In the genomic region with DNA sequence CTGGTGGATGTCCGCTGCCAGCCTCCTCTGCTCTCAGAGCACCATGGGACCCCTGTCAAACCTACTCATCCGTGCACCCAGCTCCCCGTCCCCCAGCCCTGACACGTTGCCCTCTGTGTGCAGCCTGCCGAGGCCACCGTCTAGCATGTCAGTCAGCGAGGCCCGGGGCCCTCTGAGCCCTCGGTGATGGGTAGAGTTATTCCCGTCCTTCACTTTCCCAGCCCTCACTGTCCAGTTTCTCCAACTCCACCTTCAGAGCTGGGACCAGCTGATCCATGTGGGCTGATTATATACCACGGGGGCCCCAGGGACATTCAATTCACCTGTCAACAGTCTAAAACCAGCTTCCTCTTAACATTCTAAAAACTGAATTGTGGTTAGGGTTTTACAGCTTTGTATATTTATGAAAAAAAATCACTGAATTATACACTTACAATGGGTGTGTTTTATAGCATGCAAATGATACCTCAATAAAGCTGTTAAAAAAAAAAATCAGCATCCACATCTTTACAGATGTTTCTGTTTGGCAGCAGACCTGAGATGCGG, we compare ENCODE assay signal across 12 cellular contexts.
DNase-seq lines count a peak whose midpoint lies in the region; ATAC-seq, FAIRE-seq and TF ChIP-seq lines count a peak whose summit lies in the region.
"Had no signal": no experiment of that assay in that cellular context is flagged by ENCODE, and none has a peak within 500 bp of the region (broad histone marks: within the 10 kb centered on the region; RNA-seq: fewer than 3 reads in every experiment).

No MANE protein-coding gene starts in this region.

- H3K9me3 ChIP-seq in GM12878 (replicated peaks; ENCODE audit: control insufficient read depth, insufficient read depth, low read length) (no peaks in the 10 kb centered on the region), aorta (ENCODE audit: control insufficient read depth, low read length) (no peaks in the 10 kb centered on the region), psoas muscle (no peaks in the 10 kb centered on the region)
- H3K9me3 ChIP-seq: esophagus squamous epithelium, SK-N-SH had no signal

- no peak for ATAC-seq in stimulated activated naive CD8-positive, alpha-beta T cell treated with anti-CD3 and anti-CD28 coated beads, Interleukin-15, Interleukin-2, amounts not matched to agents 100 U/mL and 50 U/mL, for 24 hours
- peak; percentile 54 for ATAC-seq in GM12878
- ATAC-seq in aorta (ENCODE audit: low FRiP score): no peak
- ATAC-seq in psoas muscle: no peak

- TSS peak; percentile 35 for BruUV-seq in GM12878 (replicated peaks; lab: Mats Ljungman, UMichigan)

- TF ChIP-seq CTCF in GM12878 (IDR thresholded peaks at IDR 0.05 in 2 of 3, conservative IDR thresholded peaks at IDR 0.05 in 1 of 3; ENCODE audit: control insufficient read depth in 2 of 3, extremely low read depth in 1 of 3, insufficient read depth in 1 of 3, low read depth in 3 of 3, low read length in 3 of 3) (no peak), psoas muscle (IDR thresholded peaks at IDR 0.05) (no peak)

- TF ChIP-seq RAD21 in GM12878 (IDR thresholded peaks at IDR 0.05; ENCODE audit: insufficient read depth, low read depth, low read length): no peak

- H3K4me2 ChIP-seq in GM12878 (ENCODE audit: control insufficient read depth, insufficient read depth): peak overlapping the region; percentile 99
- H3K4me2 ChIP-seq: SK-N-SH had no signal

- peak; percentile 57; the same call in 1 of the 2 replicates for TF ChIP-seq POLR2A in GM12878 (IDR thresholded peaks at IDR 0.05; ENCODE audit: low read depth, low read length)

- SMC1A ChIA-PET in GM12878 (lab: Charles Lee; ENCODE audit: uncharacterized antibody, unreplicated experiment): interaction anchor here (1.0 to 13.7 kb wide), 11 partner anchors 11 to 113 kb away, joined by 3 to 349 read pairs (median 7); a partner anchor contains a TSS

- POLR2A ChIA-PET in GM12878 (lab: Charles Lee): interaction anchor here (0.6 to 9.6 kb wide), 15 partner anchors 9 to 67 kb away, joined by 3 to 140 read pairs (median 4); a partner anchor contains a TSS

- intact Hi-C loops in GM12878 (cut with micrococcal nuclease; ENCODE audit: unreplicated experiment) (no loop called here), aorta (cut with DNase I) (no loop called here), psoas muscle (cut with DNase I) (no loop called here)

- no peak for DNase-seq in stimulated activated naive CD8-positive, alpha-beta T cell treated with anti-CD3 and anti-CD28 coated beads, Interleukin-15, Interleukin-2, amounts not matched to agents 100 U/mL and 50 U/mL, for 24 hours
- DNase-seq in GM12878 (ENCODE audit: low read depth, low spot score) (no peak), aorta (peak; percentile 38 to 59), psoas muscle (no peak), NCI-H446 treated with DMSO at 0.1 percent for 48 hours (lab: John Stamatoyannopoulos, UW) (no peak)
- no peak for DNase-seq in central memory CD4-positive, alpha-beta T cell
- DNase-seq: esophagus squamous epithelium, Kasumi-1, SK-N-SH had no signal

- RAD21 ChIA-PET in GM12878 (lab: Charles Lee; ENCODE audit: unreplicated experiment): interaction anchor here (0.6 to 9.6 kb wide), 15 partner anchors 10 to 71 kb away, joined by 3 to 236 read pairs (median 6); a partner anchor contains a TSS

- H3K27ac ChIP-seq in GM12878 (ENCODE audit: control insufficient read depth, insufficient read depth) (peak overlapping the region; percentile 91), aorta (ENCODE audit: low read depth in 1 of 2, low read length in 2 of 2) (no peak overlapping the region), psoas muscle (no peak overlapping the region)

- peaks cover 93% of the 10 kb centered on the region for H3K4me1 Mint-ChIP-seq in stimulated activated naive CD8-positive, alpha-beta T cell treated with anti-CD3 and anti-CD28 coated beads, Interleukin-15, Interleukin-2, amounts not matched to agents 100 ng/mL and 50 ng/mL, for 24 hours (ENCODE audit: low read depth)
- H3K4me1 Mint-ChIP-seq in IgD-negative memory B cell: peaks cover 36 to 57% (median 52%) of the 10 kb centered on the region in 3 donors

- H3K4me3 ChIP-seq in GM12878: peak overlapping the region; percentile 64
- no peak overlapping the region for H3K4me3 ChIP-seq in aorta (ENCODE audit: low read length in 2 of 2)
- no peak overlapping the region for H3K4me3 ChIP-seq in psoas muscle
- H3K4me3 ChIP-seq: esophagus squamous epithelium had no signal

- H2AFZ ChIP-seq in GM12878 (ENCODE audit: control insufficient read depth, low read depth, low read length): no peak overlapping the region

- peaks cover 25 to 35% of the 10 kb centered on the region in 2 experiments for H3K36me3 ChIP-seq in GM12878 (ENCODE audit: control insufficient read depth in 2 of 2, insufficient read depth in 2 of 2, low read length in 1 of 2)
- no peaks in the 10 kb centered on the region for H3K36me3 ChIP-seq in aorta (ENCODE audit: control insufficient read depth in 1 of 2, insufficient read depth in 2 of 2, low read length in 1 of 2)
- no peaks in the 10 kb centered on the region for H3K36me3 ChIP-seq in psoas muscle (ENCODE audit: insufficient read depth in 1 of 2, low read depth in 1 of 2)

- H3K27me3 ChIP-seq in GM12878 (replicated peaks in 1 of 2; ENCODE audit: control insufficient read depth in 2 of 2, insufficient read depth in 2 of 2, low read length in 1 of 2) (no peaks in the 10 kb centered on the region), aorta (ENCODE audit: control insufficient read depth in 1 of 2, insufficient read depth in 2 of 2, low read length in 1 of 2) (no peaks in the 10 kb centered on the region), psoas muscle (ENCODE audit: insufficient read depth in 3 of 3, low read length in 2 of 3) (peaks cover 0 to 6% (median 3%) of the 10 kb centered on the region in 3 donors)
- H3K27me3 ChIP-seq: esophagus squamous epithelium had no signal

- in situ Hi-C loops in GM12878 (cut with MboI): loop anchor here (25.0 kb wide), 1 partner anchor 1406 kb away; no protein-coding TSS in a partner anchor

- H3K79me2 ChIP-seq in GM12878 (ENCODE audit: control insufficient read depth, insufficient read depth, low read length): peaks cover 92% of the 10 kb centered on the region

- 5% methylated on average over 12 of the region's 12 CpGs for WGBS in GM12878 (ENCODE audit: insufficient coverage, insufficient replicate concordance, low lambda C conversion rate, missing lambda C conversion rate)
- 83 to 86% methylated on average over 12 of the region's 12 CpGs for WGBS in aorta, 2 donors
- 78 to 88% (median 79%) methylated on average over 12 of the region's 12 CpGs for WGBS in psoas muscle, 3 donors

- H3K4me3 Mint-ChIP-seq in stimulated activated naive CD8-positive, alpha-beta T cell treated with anti-CD3 and anti-CD28 coated beads, Interleukin-15, Interleukin-2, amounts not matched to agents 100 ng/mL and 50 ng/mL, for 24 hours: peak overlapping the region; percentile 54
- peak overlapping the region; percentile 23 to 92 (median 68) for H3K4me3 Mint-ChIP-seq in IgD-negative memory B cell
- H3K4me3 Mint-ChIP-seq: nephron had no signal

- CTCF ChIA-PET in GM12878 (lab: Yijun Ruan, JAX): interaction anchor here (0.8 to 5.6 kb wide), 18 partner anchors 9 to 69 kb away, joined by 3 to 70 read pairs (median 10); a partner anchor contains a TSS

- H3K9ac ChIP-seq in GM12878 (ENCODE audit: control insufficient read depth, insufficient read depth, low read length): peak overlapping the region; percentile 72
- H3K9ac ChIP-seq: SK-N-SH had no signal

- peaks cover 42% of the 10 kb centered on the region for H3K36me3 Mint-ChIP-seq in stimulated activated naive CD8-positive, alpha-beta T cell treated with anti-CD3 and anti-CD28 coated beads, Interleukin-15, Interleukin-2, amounts not matched to agents 100 ng/mL and 50 ng/mL, for 24 hours (ENCODE audit: low read depth)
- H3K36me3 Mint-ChIP-seq in IgD-negative memory B cell: peaks cover 10% of the 10 kb centered on the region

- H3K4me1 ChIP-seq in GM12878 (ENCODE audit: control insufficient read depth, insufficient read depth, low read length) (peaks cover 67% of the 10 kb centered on the region), aorta (ENCODE audit: control insufficient read depth in 1 of 2, insufficient read depth in 2 of 2, low read length in 2 of 2) (no peaks in the 10 kb centered on the region), psoas muscle (no peaks in the 10 kb centered on the region)

- H3K27me3 Mint-ChIP-seq in stimulated activated naive CD8-positive, alpha-beta T cell treated with anti-CD3 and anti-CD28 coated beads, Interleukin-15, Interleukin-2, amounts not matched to agents 100 ng/mL and 50 ng/mL, for 24 hours: no peaks in the 10 kb centered on the region
- peaks cover 4% of the 10 kb centered on the region for H3K27me3 Mint-ChIP-seq in IgD-negative memory B cell

- no peak for FAIRE-seq in GM12878 (lab: Jason Lieb, UNC)

- H3K27ac Mint-ChIP-seq in stimulated activated naive CD8-positive, alpha-beta T cell treated with anti-CD3 and anti-CD28 coated beads, Interleukin-15, Interleukin-2, amounts not matched to agents 100 ng/mL and 50 ng/mL, for 24 hours: peak overlapping the region; percentile 82
- peak overlapping the region; percentile 78 to 94 (median 83) for H3K27ac Mint-ChIP-seq in IgD-negative memory B cell
- H3K27ac Mint-ChIP-seq: nephron had no signal

- no peaks in the 10 kb centered on the region for H3K9me3 Mint-ChIP-seq in stimulated activated naive CD8-positive, alpha-beta T cell treated with anti-CD3 and anti-CD28 coated beads, Interleukin-15, Interleukin-2, amounts not matched to agents 100 ng/mL and 50 ng/mL, for 24 hours
- no peaks in the 10 kb centered on the region for H3K9me3 Mint-ChIP-seq in IgD-negative memory B cell
- H3K9me3 Mint-ChIP-seq: nephron had no signal

- no peaks in the 10 kb centered on the region; the same call in 1 of the 2 replicates for H4K20me1 ChIP-seq in GM12878 (ENCODE audit: control insufficient read depth, insufficient read depth)

- TF ChIP-seq EP300 in GM12878 (IDR thresholded peaks at IDR 0.05; ENCODE audit: borderline replicate concordance in 1 of 2, control insufficient read depth in 1 of 2, low read depth in 2 of 2, low read length in 2 of 2): peak in 1 of 2 experiments; percentile 77; a peak in 1 of 4 replicates

Comparison
In these comparisons a context has a peak if more than half of its experiments do, and no peak if none do; other contexts are left out.
1. DNase-seq: peak in aorta (2 of 2); none in stimulated activated naive CD8-positive, alpha-beta T cell treated with anti-CD3 and anti-CD28 coated beads, Interleukin-15, Interleukin-2, amounts not matched to agents 100 U/mL and 50 U/mL, for 24 hours (single experiment), GM12878 (single experiment), central memory CD4-positive, alpha-beta T cell (single experiment), psoas muscle (0 of 2) and NCI-H446 treated with DMSO at 0.1 percent for 48 hours (single experiment).